10 cellular contexts compared by ENCODE assay signal in the genomic region with DNA sequence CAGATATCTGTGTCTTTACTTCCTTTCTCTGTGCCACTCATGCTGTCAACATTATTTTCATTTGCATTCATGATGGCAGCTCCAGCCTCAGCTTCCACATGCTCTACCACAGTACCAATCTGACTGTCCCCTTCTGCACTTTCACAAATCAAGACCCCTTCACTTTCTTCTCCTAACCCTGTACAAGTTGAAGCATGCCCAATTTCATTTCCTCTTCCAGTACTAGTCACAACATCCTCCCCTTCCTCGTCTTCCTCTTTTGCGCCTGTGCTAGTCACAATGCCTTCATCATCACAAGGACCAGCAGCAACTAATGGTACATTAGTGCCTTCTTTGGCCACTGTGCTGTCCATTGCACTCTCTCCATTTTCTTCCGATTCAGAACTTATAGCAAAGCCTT. TPM values are rescaled to one million over a fixed set of nuclear protein-coding genes. Genes with fewer than 3 reads are reported as not detected.
A peak's percentile ranks its signal among the peaks of the same experiment; 100 is the strongest.
DNase-seq lines count a peak whose midpoint lies in the region; ATAC-seq and TF ChIP-seq lines count a peak whose summit lies in the region.
"Had no signal": no experiment of that assay in that cellular context is flagged by ENCODE, and none has a peak within 500 bp of the region (broad histone marks: within the 10 kb centered on the region; RNA-seq: fewer than 3 reads in every experiment).

No MANE protein-coding gene starts in this region.

- TF ChIP-seq CTCF in GM23338 (conservative IDR thresholded peaks at IDR 0.05; ENCODE audit: low read depth in 2 of 2) (no peak), chondrocyte (IDR thresholded peaks at IDR 0.05) (no peak)

- H3K27me3 ChIP-seq in GM23338 (ENCODE audit: insufficient read depth) = no peaks in the 10 kb centered on the region

- H3K4me3 Mint-ChIP-seq in GM23338 (no peak overlapping the region), memory B cell (peak overlapping the region; percentile 35), chondrocyte (ENCODE audit: unreplicated experiment) (no peak overlapping the region)
- H3K4me3 Mint-ChIP-seq in activated naive CD4-positive, alpha-beta T cell treated with anti-CD3 and anti-CD28 coated beads, Interleukin-2, amount 10 ng/mL, durations not matched to agents 7 days and 5 days = no peak overlapping the region
- H3K4me3 Mint-ChIP-seq: central memory CD8-positive, alpha-beta T cell had no signal

- no peak overlapping the region for H3K27ac ChIP-seq in GM23338 (ENCODE audit: low read depth)

- ATAC-seq in GM18873 (IDR thresholded peaks at IDR 0.05; ENCODE audit: low FRiP score, unreplicated experiment) (peak; percentile 66), GM23338 (no peak), HG03575 (IDR thresholded peaks at IDR 0.05; ENCODE audit: extremely low read depth, insufficient number of reproducible peaks, low FRiP score, unreplicated experiment) (peak; percentile 56), memory B cell (ENCODE audit: low read depth) (peak; percentile 92)

- CTCF ChIA-PET in activated naive CD4-positive, alpha-beta T cell treated with anti-CD3 and anti-CD28 coated beads, Interleukin-2, amount 10 ng/mL, durations not matched to agents 7 days and 5 days (lab: Charles Lee) = no interaction called here

- H3K9me2 ChIP-seq in GM23338 (ENCODE audit: insufficient read depth) = no peaks in the 10 kb centered on the region

- H3K36me3 Mint-ChIP-seq in GM23338 (ENCODE audit: low read depth) = peaks cover 55% of the 10 kb centered on the region
- peaks cover 37% of the 10 kb centered on the region for H3K36me3 Mint-ChIP-seq in memory B cell
- peaks cover 57% of the 10 kb centered on the region for H3K36me3 Mint-ChIP-seq in chondrocyte (ENCODE audit: low read depth)
- H3K36me3 Mint-ChIP-seq in activated naive CD4-positive, alpha-beta T cell treated with anti-CD3 and anti-CD28 coated beads, Interleukin-2, amount 10 ng/mL, durations not matched to agents 7 days and 5 days = peaks cover 59% of the 10 kb centered on the region

- H3K27me3 Mint-ChIP-seq in GM23338 (ENCODE audit: insufficient read depth, low read depth, poor library complexity) (peaks cover 4% of the 10 kb centered on the region), memory B cell (no peaks in the 10 kb centered on the region), chondrocyte (ENCODE audit: low read depth) (no peaks in the 10 kb centered on the region)
- H3K27me3 Mint-ChIP-seq in activated naive CD4-positive, alpha-beta T cell treated with anti-CD3 and anti-CD28 coated beads, Interleukin-2, amount 10 ng/mL, durations not matched to agents 7 days and 5 days = no peaks in the 10 kb centered on the region
- H3K27me3 Mint-ChIP-seq: central memory CD8-positive, alpha-beta T cell had no signal

- H3F3A ChIP-seq in GM23338 (replicated peaks; ENCODE audit: low read depth) = no peaks in the 10 kb centered on the region

- no peak overlapping the region for H2AFZ ChIP-seq in GM23338

- no peaks in the 10 kb centered on the region; the same call in 1 of the 2 replicates for H4K20me1 ChIP-seq in GM23338 (replicated peaks; ENCODE audit: insufficient read depth)

- H3K27ac Mint-ChIP-seq in GM23338 (0 out of 2 replicates have a peak overlapping the region, but pooled peaks have one; percentile 13), memory B cell (peak overlapping the region; percentile 52), chondrocyte (ENCODE audit: unreplicated experiment) (no peak overlapping the region)
- no peak overlapping the region for H3K27ac Mint-ChIP-seq in activated naive CD4-positive, alpha-beta T cell treated with anti-CD3 and anti-CD28 coated beads, Interleukin-2, amount 10 ng/mL, durations not matched to agents 7 days and 5 days

- H3K9me3 Mint-ChIP-seq in GM23338 (peaks cover 4% of the 10 kb centered on the region; the same call in 1 of the 3 replicates), memory B cell (no peaks in the 10 kb centered on the region), chondrocyte (ENCODE audit: low read depth) (no peaks in the 10 kb centered on the region)
- no peaks in the 10 kb centered on the region for H3K9me3 Mint-ChIP-seq in activated naive CD4-positive, alpha-beta T cell treated with anti-CD3 and anti-CD28 coated beads, Interleukin-2, amount 10 ng/mL, durations not matched to agents 7 days and 5 days
- H3K9me3 Mint-ChIP-seq: central memory CD8-positive, alpha-beta T cell had no signal

- no peaks in the 10 kb centered on the region for H3K4me1 Mint-ChIP-seq in GM23338
- H3K4me1 Mint-ChIP-seq in memory B cell = peaks cover 35% of the 10 kb centered on the region
- no peaks in the 10 kb centered on the region for H3K4me1 Mint-ChIP-seq in chondrocyte (ENCODE audit: low read depth)
- H3K4me1 Mint-ChIP-seq in activated naive CD4-positive, alpha-beta T cell treated with anti-CD3 and anti-CD28 coated beads, Interleukin-2, amount 10 ng/mL, durations not matched to agents 7 days and 5 days = peaks cover 22% of the 10 kb centered on the region

- DNase-seq in GM23338 (ENCODE audit: low spot score) = no peak
- DNase-seq in memory B cell (ENCODE audit: low spot score in 2 of 2) = peak in 1 of 2 donors; percentile 32
- DNase-seq in stimulated activated CD4-positive, alpha-beta T cell treated with anti-CD3 and anti-CD28 coated beads, Interleukin-4, amount 100 ng/mL, for 1 hour = no peak
- DNase-seq in chondrocyte (ENCODE audit: low spot score) = no peak
- DNase-seq in activated naive CD4-positive, alpha-beta T cell treated with anti-CD3 and anti-CD28 coated beads, Interleukin-2, amount 10 ng/mL, durations not matched to agents 7 days and 5 days = no peak
- DNase-seq in ureter (ENCODE audit: low spot score) = no peak
- DNase-seq: NCI-H774 had no signal

- no peak overlapping the region for H3K4me2 ChIP-seq in GM23338

- H3K36me3 ChIP-seq in GM23338 (ENCODE audit: insufficient read depth) = peaks cover 35% of the 10 kb centered on the region

- no peaks in the 10 kb centered on the region for H3K79me2 ChIP-seq in GM23338 (replicated peaks; ENCODE audit: insufficient read depth)

- no peaks in the 10 kb centered on the region for H3K4me1 ChIP-seq in GM23338 (ENCODE audit: insufficient read depth)

- no peak overlapping the region for H3K4me3 ChIP-seq in GM23338

TF ChIP-seq in GM23338, 12 proteins besides CTCF, POLR2A, EP300 and RAD21 (continues in another document):
- TF ChIP-seq POLR2AphosphoS5 (IDR thresholded peaks at IDR 0.05; ENCODE audit: low read depth) = no peak

RNA-seq across cellular contexts. Expression of a gene that starts 26.5 kb away (rescaled TPM):
- 31.6 and 43.2 TPM in 2 replicates for total RNA-seq in GM23338 (2014; rRNA removed; shearing (Covaris generic))
- polyA plus RNA-seq in GM23338 (2016; fragmentation: Nextera tagmentation; extraction: Ambion mirVana) = 13.8 and 18.2 TPM in 2 replicates
- 31.7 to 35.8 TPM (median 35.0 TPM) in 3 replicates for total RNA-seq in chondrocyte
- 46.3 TPM for total RNA-seq in ureter

RNA-seq across cellular contexts. Expression of a gene that starts 56.8 kb away (rescaled TPM):
- 0.14 TPM in 1 of 2 replicates, not detected in the other for total RNA-seq in GM23338 (2014; rRNA removed; shearing (Covaris generic))
- not detected in 2 replicates for polyA plus RNA-seq in GM23338 (2016; fragmentation: Nextera tagmentation; extraction: Ambion mirVana)
- 2.4 to 4.9 TPM (median 3.4 TPM) in 3 replicates for total RNA-seq in chondrocyte
- total RNA-seq in ureter = not detected

Comparison
In these comparisons a context has a peak if more than half of its experiments do, and no peak if none do; other contexts are left out.
1. H3K27ac Mint-ChIP-seq: peak in GM23338 (single experiment) and memory B cell (single experiment); none in chondrocyte (single experiment) and activated naive CD4-positive, alpha-beta T cell treated with anti-CD3 and anti-CD28 coated beads, Interleukin-2, amount 10 ng/mL, durations not matched to agents 7 days and 5 days (single experiment).